ENCODE assay signal across 27 cellular contexts in genomic region chr3:62421275-62421674, GRCh38. TPM values are rescaled to one million over a fixed set of nuclear protein-coding genes. Genes with fewer than 3 reads are reported as not detected.
DNase-seq lines count a peak whose midpoint lies in the region; ATAC-seq, FAIRE-seq and TF ChIP-seq lines count a peak whose summit lies in the region.
"Had no signal": no experiment of that assay in that cellular context is flagged by ENCODE, and none has a peak within 500 bp of the region (broad histone marks: within the 10 kb centered on the region; RNA-seq: fewer than 3 reads in every experiment).

No MANE protein-coding gene starts in this region.

- no peak for TF ChIP-seq RAD21 in HepG2 (CRISPR knock-in tag; IDR thresholded peaks at IDR 0.05)

- H3K36me3 ChIP-seq in HepG2 (replicated peaks in 1 of 2; ENCODE audit: control insufficient read depth in 1 of 2, insufficient read depth in 2 of 2, low read length in 2 of 2) = no peaks in the 10 kb centered on the region
- H3K36me3 ChIP-seq in right lobe of liver = no peaks in the 10 kb centered on the region
- no peaks in the 10 kb centered on the region for H3K36me3 ChIP-seq in WERI-Rb-1

- TF ChIP-seq EP300 in HepG2 (IDR thresholded peaks at IDR 0.05; ENCODE audit: low read depth in 2 of 2, low read length in 2 of 2) = no peak
- no peak for TF ChIP-seq EP300 in HepG2 (CRISPR knock-in tag; IDR thresholded peaks at IDR 0.05; ENCODE audit: borderline replicate concordance)

- H3K9ac ChIP-seq in HepG2 (ENCODE audit: insufficient read depth, low read depth, low read length) = no peak overlapping the region

- H3K27ac ChIP-seq in HepG2 (ENCODE audit: extremely low read length, insufficient read depth, low read length) = no peak overlapping the region
- no peak overlapping the region for H3K27ac ChIP-seq in right lobe of liver
- peak overlapping the region; percentile 85 for H3K27ac ChIP-seq in WERI-Rb-1
- H3K27ac ChIP-seq: PC-9 had no signal

- no peak for DNase-seq in HepG2 (ENCODE audit: low spot score)
- no peak for DNase-seq in right lobe of liver
- DNase-seq in NCI-H1436 treated with DMSO at 0.1 percent for 48 hours (lab: John Stamatoyannopoulos, UW) = peak; percentile 30
- peak; percentile 67 for DNase-seq in WERI-Rb-1
- no peak for DNase-seq in G401 (ENCODE audit: low spot score)
- no peak for DNase-seq in NCI-H1694 treated with DMSO at 0.1 percent for 48 hours (lab: John Stamatoyannopoulos, UW)
- DNase-seq in GM03348 (ENCODE audit: low spot score) = no peak
- DNase-seq: Caco-2; CD4-positive, alpha-beta T cell; DMS53; GF-D8; H7; HFFc6; KG1; NCI-H1092; NCI-H146; NCI-H2029 treated with DMSO at 0.1 percent for 48 hours; NCI-H226; NCI-H526 treated with DMSO at 0.1 percent for 48 hours; PC-9; RPMI8226; SHP77; SW 1271; T-helper 17 cell had no signal

- H3K79me2 ChIP-seq in HepG2 (ENCODE audit: insufficient read depth, low read length) = no peaks in the 10 kb centered on the region

- no TSS peak for BruUV-seq in HepG2 (replicated peaks; lab: Mats Ljungman, UMichigan)

- CTCF ChIA-PET in HepG2 (lab: Yijun Ruan, JAX; ENCODE audit: low intra/inter-chr PET ratio, low total read pairs) = no interaction called here

- H2AFZ ChIP-seq in HepG2 (ENCODE audit: low read length) = no peak overlapping the region
- H2AFZ ChIP-seq: PC-9 had no signal

- POLR2A ChIA-PET in HepG2 (lab: Yijun Ruan, JAX) = no interaction called here

- no peaks in the 10 kb centered on the region for H4K20me1 ChIP-seq in HepG2 (ENCODE audit: insufficient read depth, low read length)

- H3K27me3 ChIP-seq in HepG2 (ENCODE audit: control insufficient read depth in 1 of 2, insufficient read depth in 2 of 2, low read length in 2 of 2) (peaks cover 0 to 19% of the 10 kb centered on the region in 2 experiments; a peak in 2 of 5 replicates), right lobe of liver (no peaks in the 10 kb centered on the region), WERI-Rb-1 (ENCODE audit: insufficient read depth, low read depth, severe bottlenecking) (no peaks in the 10 kb centered on the region)

- intact Hi-C loops in HepG2 (cut with micrococcal nuclease; ENCODE audit: unreplicated experiment) (no loop called here), right lobe of liver (cut with DNase I) (no loop called here)

- H3K4me3 ChIP-seq in HepG2 (replicated peaks in 1 of 3; ENCODE audit: insufficient read depth in 1 of 3, low read depth in 2 of 3, low read length in 3 of 3) (no peak overlapping the region), right lobe of liver (no peak overlapping the region), WERI-Rb-1 (ENCODE audit: low read depth, low read length) (peak overlapping the region; percentile 15)
- H3K4me3 ChIP-seq: PC-9 had no signal

- ATAC-seq in HepG2 (no peak), right lobe of liver (no peak)
- ATAC-seq: T-helper 17 cell had no signal

- no peak for TF ChIP-seq CTCF in HepG2 (CRISPR knock-in tag; IDR thresholded peaks at IDR 0.05)
- TF ChIP-seq CTCF in right lobe of liver (IDR thresholded peaks at IDR 0.05) = no peak
- TF ChIP-seq CTCF in WERI-Rb-1 (IDR thresholded peaks at IDR 0.05; ENCODE audit: low read depth, low read length) = no peak

- in situ Hi-C loops in HepG2 (cut with HindIII; ENCODE audit: extremely low pct_ligation_motif_present, low pct_unique_long_range_greater_than_20kb) (no loop called here), G401 (cut with HindIII; ENCODE audit: low sequenced_read_pairs) (no loop called here)

- no peaks in the 10 kb centered on the region for H3K4me1 ChIP-seq in HepG2 (ENCODE audit: insufficient read depth, low read length)
- H3K4me1 ChIP-seq in right lobe of liver = no peaks in the 10 kb centered on the region
- H3K4me1 ChIP-seq: Caco-2 had no signal

- no peak for FAIRE-seq in HepG2 (lab: Jason Lieb, UNC)

- WGBS in HepG2 (ENCODE audit: low lambda C conversion rate) = 51% methylated on average over 11 of the region's 11 CpGs
- WGBS in right lobe of liver (ENCODE audit: insufficient coverage, low coverage, low lambda C conversion rate, missing lambda C conversion rate) = 74% methylated on average over 11 of the region's 11 CpGs

- H3K9me3 ChIP-seq in HepG2 (ENCODE audit: low read length) (no peaks in the 10 kb centered on the region), right lobe of liver (no peaks in the 10 kb centered on the region), WERI-Rb-1 (ENCODE audit: severe bottlenecking) (no peaks in the 10 kb centered on the region)
- H3K9me3 ChIP-seq: Caco-2 had no signal

- no peak overlapping the region for H3K4me2 ChIP-seq in HepG2 (ENCODE audit: low read depth, low read length)
- H3K4me2 ChIP-seq: PC-9 had no signal

- no peak for TF ChIP-seq POLR2A in HepG2 (IDR thresholded peaks at IDR 0.05; ENCODE audit: insufficient read depth in 1 of 2, low read depth in 2 of 2, low read length in 2 of 2)
- no peak for TF ChIP-seq POLR2A in right lobe of liver (IDR thresholded peaks at IDR 0.05)

TF ChIP-seq in HepG2, 621 proteins besides CTCF, POLR2A, EP300 and RAD21:
- TF ChIP-seq NR2C2 (CRISPR knock-in tag; IDR thresholded peaks at IDR 0.05; ENCODE audit: borderline replicate concordance) = no peak
- peak; percentile 21 to 33; a peak in 1 of 4 replicates for TF ChIP-seq MAFK (conservative IDR thresholded peaks at IDR 0.05 in 1 of 2, IDR thresholded peaks at IDR 0.05 in 1 of 2; ENCODE audit: low read length in 2 of 2)
- TF ChIP-seq KDM3A (CRISPR knock-in tag; IDR thresholded peaks at IDR 0.05; ENCODE audit: low read depth) = no peak

RNA-seq across cellular contexts. Expression of gene FEZF2, which starts 47.9 kb away (rescaled TPM):
- total RNA-seq in HepG2 (2016; rRNA removed; fragmentation: Illumina TruSeq; extraction: Trizol) (not detected in 2 replicates), right lobe of liver (not detected)
- not detected in 2 replicates for total RNA-seq in HepG2 (2016; cell fraction: cytosol; rRNA removed; fragmentation: Illumina TruSeq; extraction: Trizol; ENCODE audit: low read depth)
- not detected in 2 replicates for total RNA-seq in HepG2 (2016; cell fraction: insoluble cytoplasmic fraction; rRNA removed; fragmentation: Illumina TruSeq; extraction: Trizol)
- total RNA-seq in HepG2 (2016; cell fraction: membrane; rRNA removed; fragmentation: Illumina TruSeq; extraction: Trizol) = not detected in 2 replicates
- not detected in 2 replicates for total RNA-seq in HepG2 (2016; cell fraction: nucleus; rRNA removed; fragmentation: Illumina TruSeq; extraction: Trizol)
- polyA plus RNA-seq in HepG2 (2011; rRNA removed) = not detected in 2 replicates
- polyA plus RNA-seq in HepG2 (2011; cell fraction: cytosol; rRNA removed) = not detected in 2 replicates
- not detected in 2 replicates for polyA plus RNA-seq in HepG2 (2011; cell fraction: nucleus; rRNA removed)
- polyA plus RNA-seq in HepG2 (2012) = not detected in 2 replicates
- polyA plus RNA-seq in HepG2 (2016; cell fraction: cytosol; fragmentation: Illumina TruSeq; extraction: Trizol; ENCODE audit: low read depth) = not detected in 2 replicates
- not detected in 2 replicates for polyA plus RNA-seq in HepG2 (2016; cell fraction: insoluble cytoplasmic fraction; fragmentation: Illumina TruSeq; extraction: Trizol; ENCODE audit: low read depth)
- not detected in 2 replicates for polyA plus RNA-seq in HepG2 (2016; cell fraction: membrane; fragmentation: Illumina TruSeq; extraction: Trizol; ENCODE audit: low read depth)
- not detected in 2 replicates for polyA plus RNA-seq in HepG2 (2016; cell fraction: nucleus; fragmentation: Illumina TruSeq; extraction: Trizol; ENCODE audit: insufficient read depth, low read depth)
- polyA minus RNA-seq in HepG2 (2011; rRNA and poly(A)+ RNA removed; ENCODE audit: low replicate concordance) = not detected in 2 replicates
- polyA minus RNA-seq in HepG2 (2011; cell fraction: cytosol; rRNA and poly(A)+ RNA removed) = not detected in 2 replicates
- not detected in 2 replicates for polyA minus RNA-seq in HepG2 (2011; cell fraction: nucleus; rRNA and poly(A)+ RNA removed)
- not detected in 2 replicates for total RNA-seq in G401 (2014; rRNA removed; shearing (Covaris generic))
- total RNA-seq: A673; Caco-2; CD4-positive, alpha-beta T cell; HFFc6; HT1080; PC-9; T-helper 17 cell had no signal
- polyA plus RNA-seq: BJ had no signal

Comparison
In these comparisons a context has a peak if more than half of its experiments do, and no peak if none do; other contexts are left out.
1. DNase-seq: peak in NCI-H1436 treated with DMSO at 0.1 percent for 48 hours (single experiment) and WERI-Rb-1 (single experiment); none in HepG2 (single experiment), right lobe of liver (0 of 3), G401 (single experiment), NCI-H1694 treated with DMSO at 0.1 percent for 48 hours (single experiment) and GM03348 (single experiment).